ENCODE assay signal across 12 cellular contexts in genomic region chr6:3409699-3410384, GRCh38. TPM values are rescaled to one million over a fixed set of nuclear protein-coding genes. Genes with fewer than 3 reads are reported as not detected.
A peak's percentile ranks its signal among the peaks of the same experiment; 100 is the strongest.
DNase-seq lines count a peak whose midpoint lies in the region; ATAC-seq and TF ChIP-seq lines count a peak whose summit lies in the region.
"Had no signal": no experiment of that assay in that cellular context is flagged by ENCODE, and none has a peak within 500 bp of the region (broad histone marks: within the 10 kb centered on the region; RNA-seq: fewer than 3 reads in every experiment).

No MANE protein-coding gene starts in this region.

- intact Hi-C loops in Calu3 (cut with micrococcal nuclease; ENCODE audit: unreplicated experiment): loop anchor here (5.0 to 10.0 kb wide), 2 partner anchors 47 to 135 kb away; partner anchors contain the start of gene SLC22A23

- peaks cover 6% of the 10 kb centered on the region for H3K36me3 Mint-ChIP-seq in Calu3 (ENCODE audit: insufficient read depth, unreplicated experiment)

- no peaks in the 10 kb centered on the region for H3K36me3 ChIP-seq in hepatocyte (replicated peaks; ENCODE audit: insufficient read depth, low read depth)
- peaks cover 3% of the 10 kb centered on the region in 2 donors for H3K36me3 ChIP-seq in muscle layer of duodenum (ENCODE audit: control insufficient read depth in 1 of 2, insufficient read depth in 2 of 2, low read length in 2 of 2)

- 30% methylated on average over 13 of the region's 13 CpGs for WGBS in hepatocyte (ENCODE audit: low lambda C conversion rate, missing lambda C conversion rate)

- CTCF ChIA-PET in Calu3 (lab: Charles Lee): no interaction called here

- peaks cover 28% of the 10 kb centered on the region for H3K4me1 Mint-ChIP-seq in Calu3 (ENCODE audit: low read depth, unreplicated experiment)

- no peak for ATAC-seq in GM19467 (IDR thresholded peaks at IDR 0.05; ENCODE audit: unreplicated experiment)
- no peak for ATAC-seq in HG03457 (IDR thresholded peaks at IDR 0.05; ENCODE audit: unreplicated experiment)
- ATAC-seq in GM18907 (IDR thresholded peaks at IDR 0.05; ENCODE audit: unreplicated experiment): no peak

- no peaks in the 10 kb centered on the region for H3K27me3 Mint-ChIP-seq in Calu3 (ENCODE audit: unreplicated experiment)

- BruUV-seq in Calu3 (replicated peaks; lab: Mats Ljungman, UMichigan): no TSS peak

- no peaks in the 10 kb centered on the region for H3K9me3 Mint-ChIP-seq in Calu3 (ENCODE audit: low read depth, unreplicated experiment)

- TF ChIP-seq CTCF in Calu3 (IDR thresholded peaks at IDR 0.05; ENCODE audit: unreplicated experiment) (no peak), NB4 (IDR thresholded peaks at IDR 0.05; ENCODE audit: low read depth, low read length) (no peak), hepatocyte (IDR thresholded peaks at IDR 0.05; ENCODE audit: poor library complexity) (no peak)

- DNase-seq in Calu3: peak; percentile 20
- peak; percentile 41 for DNase-seq in NB4 (ENCODE audit: low read depth)
- peak; percentile 83 for DNase-seq in hepatocyte (ENCODE audit: low spot score)
- no peak for DNase-seq in central memory CD4-positive, alpha-beta T cell
- DNase-seq: activated CD4-positive, CD25-positive, alpha-beta regulatory T cell treated with anti-CD3 and anti-CD28 coated beads, Interleukin-2, amount 50 U/mL, for 72 hours; activated T-cell treated with anti-CD3 and anti-CD28 coated beads for 4 hours; midbrain; NCI-H1417 treated with DMSO at 0.1 percent for 48 hours had no signal

- H3K4me1 ChIP-seq in hepatocyte (ENCODE audit: insufficient read depth) (peaks cover 48% of the 10 kb centered on the region), muscle layer of duodenum (ENCODE audit: control insufficient read depth in 1 of 2, insufficient read depth in 2 of 2, low read length in 2 of 2) (peaks cover 0 to 9% of the 10 kb centered on the region in 2 donors)

- H3K27ac ChIP-seq in hepatocyte: peak overlapping the region; percentile 86
- H3K27ac ChIP-seq in muscle layer of duodenum (ENCODE audit: low read length): peak overlapping the region; percentile 64

- H3K27me3 ChIP-seq in hepatocyte (no peaks in the 10 kb centered on the region), muscle layer of duodenum (ENCODE audit: low read depth, low read length) (no peaks in the 10 kb centered on the region)

- no peak overlapping the region for H3K27ac Mint-ChIP-seq in Calu3 (ENCODE audit: unreplicated experiment)

- H2AFZ ChIP-seq in hepatocyte: no peak overlapping the region

- H3K9me3 ChIP-seq in hepatocyte (ENCODE audit: low read depth) (no peaks in the 10 kb centered on the region), muscle layer of duodenum (ENCODE audit: control insufficient read depth in 1 of 2, low read length in 2 of 2) (no peaks in the 10 kb centered on the region)

- H3K9me2 ChIP-seq in hepatocyte (replicated peaks; ENCODE audit: insufficient read depth): no peaks in the 10 kb centered on the region

- peaks cover 34% of the 10 kb centered on the region for H3K79me2 ChIP-seq in hepatocyte

- H3K4me3 ChIP-seq in NB4 (ENCODE audit: low read depth, low read length): no peak overlapping the region
- no peak overlapping the region for H3K4me3 ChIP-seq in hepatocyte
- H3K4me3 ChIP-seq in muscle layer of duodenum (ENCODE audit: low read depth in 1 of 2, low read length in 2 of 2): peak overlapping the region in 1 of 2 donors; percentile 7

- H3K4me3 Mint-ChIP-seq in Calu3 (ENCODE audit: low read depth, unreplicated experiment): peak overlapping the region; percentile 37

- H4K20me1 ChIP-seq in hepatocyte (ENCODE audit: insufficient read depth, poor library complexity, severe bottlenecking): no peaks in the 10 kb centered on the region

- TF ChIP-seq POLR2A in NB4 (IDR thresholded peaks at IDR 0.05; ENCODE audit: extremely low read depth, insufficient read length): no peak

- H3K4me2 ChIP-seq in hepatocyte: peak overlapping the region; percentile 56

RNA-seq across cellular contexts. Expression of gene SLC22A23, which starts 47.0 kb away (rescaled TPM):
- total RNA-seq in Calu3 (2022): 3.9 and 4.3 TPM in 2 replicates
- 14.0 and 14.8 TPM in 2 replicates for total RNA-seq in hepatocyte
- 13.1 and 14.3 TPM in 2 replicates for polyA plus RNA-seq in hepatocyte
